8 cellular contexts compared by ENCODE assay signal in genomic region chr1:230067871-230068814, GRCh38. TPM values are rescaled to one million over a fixed set of nuclear protein-coding genes. Genes with fewer than 3 reads are reported as not detected.
A peak's percentile ranks its signal among the peaks of the same experiment; 100 is the strongest.
DNase-seq lines count a peak whose midpoint lies in the region; ATAC-seq and TF ChIP-seq lines count a peak whose summit lies in the region.

No MANE protein-coding gene starts in this region.

- peak overlapping the region; percentile 79 for H3K4me3 ChIP-seq in DOHH2 (ENCODE audit: low read length)

- peak overlapping the region; percentile 89 for H3K27ac Mint-ChIP-seq in mesothelial cell of epicardium

- H3K79me2 ChIP-seq in DOHH2 (ENCODE audit: control insufficient read depth, low read length) = peaks cover 58% of the 10 kb centered on the region

- H3K36me3 Mint-ChIP-seq in mesothelial cell of epicardium = no peaks in the 10 kb centered on the region

- H3K9me2 ChIP-seq in DOHH2 (replicated peaks; ENCODE audit: control insufficient read depth, low read length) = no peaks in the 10 kb centered on the region

- H3K9me3 Mint-ChIP-seq in mesothelial cell of epicardium = peaks cover 9% of the 10 kb centered on the region

- H3K36me3 ChIP-seq in DOHH2 (ENCODE audit: control insufficient read depth, low read length) = no peaks in the 10 kb centered on the region

- no peaks in the 10 kb centered on the region for H3F3A ChIP-seq in DOHH2 (ENCODE audit: control insufficient read depth, insufficient read depth)

- H3K27me3 Mint-ChIP-seq in mesothelial cell of epicardium (ENCODE audit: low read depth) = peaks cover 6% of the 10 kb centered on the region

- peaks cover 6% of the 10 kb centered on the region; the same call in 1 of the 2 replicates for H3K9me3 ChIP-seq in DOHH2 (ENCODE audit: control insufficient read depth, insufficient read depth, low read length)

- in situ Hi-C loops in KBM-7 (cut with MboI; ENCODE audit: low pct_unique_long_range_greater_than_20kb, low sequenced_read_pairs) = no loop called here

- H3K4me1 ChIP-seq in DOHH2 (ENCODE audit: control insufficient read depth, low read length) = peaks cover 28% of the 10 kb centered on the region

- peak overlapping the region; percentile 90 for H3K4me3 Mint-ChIP-seq in mesothelial cell of epicardium

- H3K4me2 ChIP-seq in DOHH2 (ENCODE audit: low read length) = peak overlapping the region; percentile 76

- peaks cover 17% of the 10 kb centered on the region for H3K4me1 Mint-ChIP-seq in mesothelial cell of epicardium

- DNase-seq in KBM-7 (peak; percentile 43), epithelial cell of prostate (ENCODE audit: low read depth, low spot score) (no peak), mesothelial cell of epicardium (ENCODE audit: low spot score in 2 of 2, unreplicated experiment in 2 of 2) (peak in 1 of 2 experiments; percentile 64), substantia nigra (lab: John Stamatoyannopoulos, UW) (peak in 22 of 49 donors; percentile 17 to 70 (median 36)), dedifferentiated amniotic fluid mesenchymal stem cell (ENCODE audit: extremely low spot score) (no peak)
- DNase-seq in activated CD8-positive, alpha-beta memory T cell treated with anti-CD3 and anti-CD28 coated beads for 24 hours = peak; percentile 75

- TF ChIP-seq CTCF in DOHH2 (IDR thresholded peaks at IDR 0.05; ENCODE audit: low read depth, low read length, poor library complexity, severe bottlenecking) (no peak), mesothelial cell of epicardium (IDR thresholded peaks at IDR 0.05; ENCODE audit: unreplicated experiment) (no peak)

- H3K27ac ChIP-seq in DOHH2 (ENCODE audit: low read depth, low read length) (no peak overlapping the region), epithelial cell of prostate (peak overlapping the region; percentile 79), substantia nigra (ENCODE audit: low read depth, low read length, poor library complexity, severe bottlenecking) (peak overlapping the region; percentile 84)

- no peaks in the 10 kb centered on the region for H3K27me3 ChIP-seq in DOHH2 (ENCODE audit: control insufficient read depth, low read length)

- H4K20me1 ChIP-seq in DOHH2 (ENCODE audit: control insufficient read depth, insufficient read depth, low read depth, low read length) = peaks cover 17% of the 10 kb centered on the region

- no peak for ATAC-seq in HG02642 (IDR thresholded peaks at IDR 0.05; ENCODE audit: poor library complexity, unreplicated experiment)

RNA-seq across cellular contexts. Expression of gene GALNT2, which starts 1.1 kb away (rescaled TPM):
- 41.0 to 48.3 TPM (median 45.0 TPM) in 3 replicates for total RNA-seq in mesothelial cell of epicardium

Comparison
In these comparisons a context has a peak if more than half of its experiments do, and no peak if none do; other contexts are left out.
1. DNase-seq: peak in KBM-7 (single experiment) and activated CD8-positive, alpha-beta memory T cell treated with anti-CD3 and anti-CD28 coated beads for 24 hours (single experiment); none in epithelial cell of prostate (single experiment) and dedifferentiated amniotic fluid mesenchymal stem cell (single experiment).